2 cellular contexts compared by ENCODE assay signal in the genomic region with DNA sequence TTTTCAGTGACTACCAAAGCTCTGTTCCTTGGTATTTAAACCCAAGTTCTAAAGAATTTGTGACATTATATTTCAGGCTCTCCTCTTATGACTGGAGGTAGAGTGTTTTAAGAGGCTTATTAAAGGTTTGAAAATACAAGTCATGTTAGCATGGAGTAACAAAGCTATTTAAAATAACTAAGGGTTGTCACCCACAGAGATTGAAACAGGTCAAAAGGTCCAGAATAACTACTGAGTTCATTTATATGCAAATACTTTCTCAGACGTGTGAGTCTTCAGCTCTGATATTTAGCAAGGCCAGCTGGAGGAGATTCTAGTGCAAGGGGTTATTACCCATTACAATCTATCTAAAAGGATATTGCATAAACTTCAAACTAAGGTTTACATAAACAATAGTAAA.
TF ChIP-seq lines count a peak whose summit lies in the region.

No MANE protein-coding gene starts in this region.

TF ChIP-seq in A549, 52 proteins besides CTCF, POLR2A, EP300 and RAD21:
- TF ChIP-seq JUN (IDR thresholded peaks at IDR 0.05) (no peak), HOXB5 (CRISPR knock-in tag; IDR thresholded peaks at IDR 0.05) (no peak), GATA3 (IDR thresholded peaks at IDR 0.05; ENCODE audit: borderline replicate concordance) (no peak), JUNB (IDR thresholded peaks at IDR 0.05) (no peak), KDM1A (IDR thresholded peaks at IDR 0.05; ENCODE audit: low read depth) (no peak), BHLHE40 (IDR thresholded peaks at IDR 0.05; ENCODE audit: low read depth, low read length) (no peak), RFX5 (IDR thresholded peaks at IDR 0.05) (no peak), EHMT2 (IDR thresholded peaks at IDR 0.05; ENCODE audit: low read depth) (no peak), MYC (IDR thresholded peaks at IDR 0.05; ENCODE audit: borderline replicate concordance, low read length) (no peak), CEBPB (IDR thresholded peaks at IDR 0.05) (no peak), POLR2AphosphoS2 (conservative IDR thresholded peaks at IDR 0.05; ENCODE audit: low read length) (no peak), FOSB (CRISPR knock-in tag; IDR thresholded peaks at IDR 0.05) (no peak), HOXB13 (CRISPR knock-in tag; IDR thresholded peaks at IDR 0.05; ENCODE audit: low read depth) (no peak)
- TF ChIP-seq, protein P1, sequence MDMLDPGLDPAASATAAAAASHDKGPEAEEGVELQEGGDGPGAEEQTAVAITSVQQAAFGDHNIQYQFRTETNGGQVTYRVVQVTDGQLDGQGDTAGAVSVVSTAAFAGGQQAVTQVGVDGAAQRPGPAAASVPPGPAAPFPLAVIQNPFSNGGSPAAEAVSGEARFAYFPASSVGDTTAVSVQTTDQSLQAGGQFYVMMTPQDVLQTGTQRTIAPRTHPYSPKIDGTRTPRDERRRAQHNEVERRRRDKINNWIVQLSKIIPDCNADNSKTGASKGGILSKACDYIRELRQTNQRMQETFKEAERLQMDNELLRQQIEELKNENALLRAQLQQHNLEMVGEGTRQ (IDR thresholded peaks at IDR 0.05): no peak
- TF ChIP-seq, protein P2, sequence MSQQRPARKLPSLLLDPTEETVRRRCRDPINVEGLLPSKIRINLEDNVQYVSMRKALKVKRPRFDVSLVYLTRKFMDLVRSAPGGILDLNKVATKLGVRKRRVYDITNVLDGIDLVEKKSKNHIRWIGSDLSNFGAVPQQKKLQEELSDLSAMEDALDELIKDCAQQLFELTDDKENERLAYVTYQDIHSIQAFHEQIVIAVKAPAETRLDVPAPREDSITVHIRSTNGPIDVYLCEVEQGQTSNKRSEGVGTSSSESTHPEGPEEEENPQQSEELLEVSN (IDR thresholded peaks at IDR 0.05; ENCODE audit: borderline replicate concordance, low read depth): no peak
- TF ChIP-seq, protein P3, sequence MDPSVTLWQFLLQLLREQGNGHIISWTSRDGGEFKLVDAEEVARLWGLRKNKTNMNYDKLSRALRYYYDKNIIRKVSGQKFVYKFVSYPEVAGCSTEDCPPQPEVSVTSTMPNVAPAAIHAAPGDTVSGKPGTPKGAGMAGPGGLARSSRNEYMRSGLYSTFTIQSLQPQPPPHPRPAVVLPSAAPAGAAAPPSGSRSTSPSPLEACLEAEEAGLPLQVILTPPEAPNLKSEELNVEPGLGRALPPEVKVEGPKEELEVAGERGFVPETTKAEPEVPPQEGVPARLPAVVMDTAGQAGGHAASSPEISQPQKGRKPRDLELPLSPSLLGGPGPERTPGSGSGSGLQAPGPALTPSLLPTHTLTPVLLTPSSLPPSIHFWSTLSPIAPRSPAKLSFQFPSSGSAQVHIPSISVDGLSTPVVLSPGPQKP (IDR thresholded peaks at IDR 0.05; ENCODE audit: low read depth, low read length): no peak

TF ChIP-seq in H1, 55 proteins besides CTCF, POLR2A, EP300 and RAD21:
- no peak for TF ChIP-seq EZH2 (IDR thresholded peaks at IDR 0.05; ENCODE audit: low read depth, low read length, severe bottlenecking)
